1 cellular context compared by ENCODE assay signal in the genomic region with DNA sequence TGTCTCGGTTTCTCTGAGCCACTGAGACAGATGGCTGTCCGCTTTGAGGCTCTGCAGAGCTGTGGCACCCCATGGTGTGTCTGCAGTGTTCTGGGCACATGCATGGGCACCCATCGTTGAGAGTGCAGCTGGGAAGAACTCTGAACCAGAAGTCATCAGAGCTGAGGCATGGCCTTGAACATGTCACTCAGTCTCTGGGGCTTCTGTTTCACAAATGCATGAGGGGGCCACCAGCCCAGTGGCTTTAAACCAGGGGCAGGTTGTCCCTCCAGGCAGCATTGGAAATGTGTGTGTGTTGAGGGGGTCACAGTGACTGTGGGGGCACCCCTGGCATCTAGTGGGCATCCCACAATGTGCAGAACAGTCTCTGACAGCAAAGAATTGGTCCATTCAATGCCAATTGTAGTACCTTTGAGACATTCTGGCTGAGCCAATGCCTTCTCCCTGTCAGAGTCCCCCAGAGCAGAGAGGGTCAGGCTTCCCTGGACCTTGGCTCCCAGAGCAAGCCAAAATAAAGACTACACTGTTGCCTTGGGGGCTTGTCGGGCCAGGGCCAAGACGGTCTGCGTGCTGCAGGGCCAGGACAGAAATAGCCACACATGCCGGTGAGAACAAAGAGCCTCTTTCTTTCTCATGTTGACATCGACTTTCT.
TF ChIP-seq lines count a peak whose summit lies in the region.

No MANE protein-coding gene starts in this region.

TF ChIP-seq in HepG2, 621 proteins besides CTCF, POLR2A, EP300 and RAD21 (continued from another document and continues in another):
- TF ChIP-seq, protein P1, sequence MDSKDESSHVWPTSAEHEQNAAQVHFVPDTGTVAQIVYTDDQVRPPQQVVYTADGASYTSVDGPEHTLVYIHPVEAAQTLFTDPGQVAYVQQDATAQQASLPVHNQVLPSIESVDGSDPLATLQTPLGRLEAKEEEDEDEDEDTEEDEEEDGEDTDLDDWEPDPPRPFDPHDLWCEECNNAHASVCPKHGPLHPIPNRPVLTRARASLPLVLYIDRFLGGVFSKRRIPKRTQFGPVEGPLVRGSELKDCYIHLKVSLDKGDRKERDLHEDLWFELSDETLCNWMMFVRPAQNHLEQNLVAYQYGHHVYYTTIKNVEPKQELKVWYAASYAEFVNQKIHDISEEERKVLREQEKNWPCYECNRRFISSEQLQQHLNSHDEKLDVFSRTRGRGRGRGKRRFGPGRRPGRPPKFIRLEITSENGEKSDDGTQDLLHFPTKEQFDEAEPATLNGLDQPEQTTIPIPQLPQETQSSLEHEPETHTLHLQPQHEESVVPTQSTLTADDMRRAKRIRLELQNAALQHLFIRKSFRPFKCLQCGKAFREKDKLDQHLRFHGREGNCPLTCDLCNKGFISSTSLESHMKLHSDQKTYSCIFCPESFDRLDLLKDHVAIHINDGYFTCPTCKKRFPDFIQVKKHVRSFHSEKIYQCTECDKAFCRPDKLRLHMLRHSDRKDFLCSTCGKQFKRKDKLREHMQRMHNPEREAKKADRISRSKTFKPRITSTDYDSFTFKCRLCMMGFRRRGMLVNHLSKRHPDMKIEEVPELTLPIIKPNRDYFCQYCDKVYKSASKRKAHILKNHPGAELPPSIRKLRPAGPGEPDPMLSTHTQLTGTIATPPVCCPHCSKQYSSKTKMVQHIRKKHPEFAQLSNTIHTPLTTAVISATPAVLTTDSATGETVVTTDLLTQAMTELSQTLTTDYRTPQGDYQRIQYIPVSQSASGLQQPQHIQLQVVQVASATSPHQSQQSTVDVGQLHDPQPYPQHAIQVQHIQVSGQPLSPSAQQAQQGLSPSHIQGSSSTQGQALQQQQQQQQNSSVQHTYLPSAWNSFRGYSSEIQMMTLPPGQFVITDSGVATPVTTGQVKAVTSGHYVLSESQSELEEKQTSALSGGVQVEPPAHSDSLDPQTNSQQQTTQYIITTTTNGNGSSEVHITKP (CRISPR knock-in tag; IDR thresholded peaks at IDR 0.05; ENCODE audit: low read depth), result peak; percentile 16; the same call in 1 of the 2 replicates
- no peak for TF ChIP-seq ZNF10 (CRISPR knock-in tag; IDR thresholded peaks at IDR 0.05; ENCODE audit: borderline replicate concordance, low read depth)
- TF ChIP-seq IRF2 (CRISPR knock-in tag; IDR thresholded peaks at IDR 0.05), result peak; percentile 13; the same call in 1 of the 2 replicates
- TF ChIP-seq ZNF383 (CRISPR knock-in tag; IDR thresholded peaks at IDR 0.05; ENCODE audit: borderline replicate concordance), result no peak
- TF ChIP-seq, protein P2, sequence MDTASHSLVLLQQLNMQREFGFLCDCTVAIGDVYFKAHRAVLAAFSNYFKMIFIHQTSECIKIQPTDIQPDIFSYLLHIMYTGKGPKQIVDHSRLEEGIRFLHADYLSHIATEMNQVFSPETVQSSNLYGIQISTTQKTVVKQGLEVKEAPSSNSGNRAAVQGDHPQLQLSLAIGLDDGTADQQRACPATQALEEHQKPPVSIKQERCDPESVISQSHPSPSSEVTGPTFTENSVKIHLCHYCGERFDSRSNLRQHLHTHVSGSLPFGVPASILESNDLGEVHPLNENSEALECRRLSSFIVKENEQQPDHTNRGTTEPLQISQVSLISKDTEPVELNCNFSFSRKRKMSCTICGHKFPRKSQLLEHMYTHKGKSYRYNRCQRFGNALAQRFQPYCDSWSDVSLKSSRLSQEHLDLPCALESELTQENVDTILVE (CRISPR knock-in tag; IDR thresholded peaks at IDR 0.05), result no peak; the same call in 1 of the 2 replicates
- TF ChIP-seq, protein P3, sequence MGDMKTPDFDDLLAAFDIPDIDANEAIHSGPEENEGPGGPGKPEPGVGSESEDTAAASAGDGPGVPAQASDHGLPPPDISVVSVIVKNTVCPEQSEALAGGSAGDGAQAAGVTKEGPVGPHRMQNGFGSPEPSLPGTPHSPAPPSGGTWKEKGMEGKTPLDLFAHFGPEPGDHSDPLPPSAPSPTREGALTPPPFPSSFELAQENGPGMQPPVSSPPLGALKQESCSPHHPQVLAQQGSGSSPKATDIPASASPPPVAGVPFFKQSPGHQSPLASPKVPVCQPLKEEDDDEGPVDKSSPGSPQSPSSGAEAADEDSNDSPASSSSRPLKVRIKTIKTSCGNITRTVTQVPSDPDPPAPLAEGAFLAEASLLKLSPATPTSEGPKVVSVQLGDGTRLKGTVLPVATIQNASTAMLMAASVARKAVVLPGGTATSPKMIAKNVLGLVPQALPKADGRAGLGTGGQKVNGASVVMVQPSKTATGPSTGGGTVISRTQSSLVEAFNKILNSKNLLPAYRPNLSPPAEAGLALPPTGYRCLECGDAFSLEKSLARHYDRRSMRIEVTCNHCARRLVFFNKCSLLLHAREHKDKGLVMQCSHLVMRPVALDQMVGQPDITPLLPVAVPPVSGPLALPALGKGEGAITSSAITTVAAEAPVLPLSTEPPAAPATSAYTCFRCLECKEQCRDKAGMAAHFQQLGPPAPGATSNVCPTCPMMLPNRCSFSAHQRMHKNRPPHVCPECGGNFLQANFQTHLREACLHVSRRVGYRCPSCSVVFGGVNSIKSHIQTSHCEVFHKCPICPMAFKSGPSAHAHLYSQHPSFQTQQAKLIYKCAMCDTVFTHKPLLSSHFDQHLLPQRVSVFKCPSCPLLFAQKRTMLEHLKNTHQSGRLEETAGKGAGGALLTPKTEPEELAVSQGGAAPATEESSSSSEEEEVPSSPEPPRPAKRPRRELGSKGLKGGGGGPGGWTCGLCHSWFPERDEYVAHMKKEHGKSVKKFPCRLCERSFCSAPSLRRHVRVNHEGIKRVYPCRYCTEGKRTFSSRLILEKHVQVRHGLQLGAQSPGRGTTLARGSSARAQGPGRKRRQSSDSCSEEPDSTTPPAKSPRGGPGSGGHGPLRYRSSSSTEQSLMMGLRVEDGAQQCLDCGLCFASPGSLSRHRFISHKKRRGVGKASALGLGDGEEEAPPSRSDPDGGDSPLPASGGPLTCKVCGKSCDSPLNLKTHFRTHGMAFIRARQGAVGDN (CRISPR knock-in tag; IDR thresholded peaks at IDR 0.05), result peak; percentile 95
- TF ChIP-seq ZNF12 (CRISPR knock-in tag; IDR thresholded peaks at IDR 0.05), result no peak
- no peak for TF ChIP-seq ZNF282 (IDR thresholded peaks at IDR 0.05; ENCODE audit: partially characterized antibody)
- no peak; the same call in 1 of the 2 replicates for TF ChIP-seq ZNF501 (CRISPR knock-in tag; IDR thresholded peaks at IDR 0.05)
- TF ChIP-seq ZNF660 (CRISPR knock-in tag; IDR thresholded peaks at IDR 0.05; ENCODE audit: borderline replicate concordance, low read depth), result no peak
- TF ChIP-seq ZNF33B (CRISPR knock-in tag; IDR thresholded peaks at IDR 0.05), result 0 out of 2 replicates have a peak, but pooled peaks have one; percentile 44
- TF ChIP-seq, protein P4, sequence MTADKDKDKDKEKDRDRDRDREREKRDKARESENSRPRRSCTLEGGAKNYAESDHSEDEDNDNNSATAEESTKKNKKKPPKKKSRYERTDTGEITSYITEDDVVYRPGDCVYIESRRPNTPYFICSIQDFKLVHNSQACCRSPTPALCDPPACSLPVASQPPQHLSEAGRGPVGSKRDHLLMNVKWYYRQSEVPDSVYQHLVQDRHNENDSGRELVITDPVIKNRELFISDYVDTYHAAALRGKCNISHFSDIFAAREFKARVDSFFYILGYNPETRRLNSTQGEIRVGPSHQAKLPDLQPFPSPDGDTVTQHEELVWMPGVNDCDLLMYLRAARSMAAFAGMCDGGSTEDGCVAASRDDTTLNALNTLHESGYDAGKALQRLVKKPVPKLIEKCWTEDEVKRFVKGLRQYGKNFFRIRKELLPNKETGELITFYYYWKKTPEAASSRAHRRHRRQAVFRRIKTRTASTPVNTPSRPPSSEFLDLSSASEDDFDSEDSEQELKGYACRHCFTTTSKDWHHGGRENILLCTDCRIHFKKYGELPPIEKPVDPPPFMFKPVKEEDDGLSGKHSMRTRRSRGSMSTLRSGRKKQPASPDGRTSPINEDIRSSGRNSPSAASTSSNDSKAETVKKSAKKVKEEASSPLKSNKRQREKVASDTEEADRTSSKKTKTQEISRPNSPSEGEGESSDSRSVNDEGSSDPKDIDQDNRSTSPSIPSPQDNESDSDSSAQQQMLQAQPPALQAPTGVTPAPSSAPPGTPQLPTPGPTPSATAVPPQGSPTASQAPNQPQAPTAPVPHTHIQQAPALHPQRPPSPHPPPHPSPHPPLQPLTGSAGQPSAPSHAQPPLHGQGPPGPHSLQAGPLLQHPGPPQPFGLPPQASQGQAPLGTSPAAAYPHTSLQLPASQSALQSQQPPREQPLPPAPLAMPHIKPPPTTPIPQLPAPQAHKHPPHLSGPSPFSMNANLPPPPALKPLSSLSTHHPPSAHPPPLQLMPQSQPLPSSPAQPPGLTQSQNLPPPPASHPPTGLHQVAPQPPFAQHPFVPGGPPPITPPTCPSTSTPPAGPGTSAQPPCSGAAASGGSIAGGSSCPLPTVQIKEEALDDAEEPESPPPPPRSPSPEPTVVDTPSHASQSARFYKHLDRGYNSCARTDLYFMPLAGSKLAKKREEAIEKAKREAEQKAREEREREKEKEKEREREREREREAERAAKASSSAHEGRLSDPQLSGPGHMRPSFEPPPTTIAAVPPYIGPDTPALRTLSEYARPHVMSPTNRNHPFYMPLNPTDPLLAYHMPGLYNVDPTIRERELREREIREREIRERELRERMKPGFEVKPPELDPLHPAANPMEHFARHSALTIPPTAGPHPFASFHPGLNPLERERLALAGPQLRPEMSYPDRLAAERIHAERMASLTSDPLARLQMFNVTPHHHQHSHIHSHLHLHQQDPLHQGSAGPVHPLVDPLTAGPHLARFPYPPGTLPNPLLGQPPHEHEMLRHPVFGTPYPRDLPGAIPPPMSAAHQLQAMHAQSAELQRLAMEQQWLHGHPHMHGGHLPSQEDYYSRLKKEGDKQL (CRISPR knock-in tag; IDR thresholded peaks at IDR 0.05; ENCODE audit: low read depth), result 0 out of 2 replicates have a peak, but pooled peaks have one; percentile 6
- TF ChIP-seq, protein P5, sequence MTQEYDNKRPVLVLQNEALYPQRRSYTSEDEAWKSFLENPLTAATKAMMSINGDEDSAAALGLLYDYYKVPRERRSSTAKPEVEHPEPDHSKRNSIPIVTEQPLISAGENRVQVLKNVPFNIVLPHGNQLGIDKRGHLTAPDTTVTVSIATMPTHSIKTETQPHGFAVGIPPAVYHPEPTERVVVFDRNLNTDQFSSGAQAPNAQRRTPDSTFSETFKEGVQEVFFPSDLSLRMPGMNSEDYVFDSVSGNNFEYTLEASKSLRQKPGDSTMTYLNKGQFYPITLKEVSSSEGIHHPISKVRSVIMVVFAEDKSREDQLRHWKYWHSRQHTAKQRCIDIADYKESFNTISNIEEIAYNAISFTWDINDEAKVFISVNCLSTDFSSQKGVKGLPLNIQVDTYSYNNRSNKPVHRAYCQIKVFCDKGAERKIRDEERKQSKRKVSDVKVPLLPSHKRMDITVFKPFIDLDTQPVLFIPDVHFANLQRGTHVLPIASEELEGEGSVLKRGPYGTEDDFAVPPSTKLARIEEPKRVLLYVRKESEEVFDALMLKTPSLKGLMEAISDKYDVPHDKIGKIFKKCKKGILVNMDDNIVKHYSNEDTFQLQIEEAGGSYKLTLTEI (CRISPR knock-in tag; conservative IDR thresholded peaks at IDR 0.05), result no peak
- TF ChIP-seq SRSF9 (IDR thresholded peaks at IDR 0.05; ENCODE audit: borderline replicate concordance, insufficient read depth, low read depth, low read length, poor library complexity, severe bottlenecking), result no peak
- TF ChIP-seq ZSCAN31 (CRISPR knock-in tag; IDR thresholded peaks at IDR 0.05; ENCODE audit: low read depth), result 0 out of 2 replicates have a peak, but pooled peaks have one; percentile 57
- no peak for TF ChIP-seq AGO1 (IDR thresholded peaks at IDR 0.05; ENCODE audit: low read depth, low read length, poor library complexity, severe bottlenecking)
- no peak for TF ChIP-seq PHF8 (CRISPR knock-in tag; IDR thresholded peaks at IDR 0.05)
- TF ChIP-seq ZNF773 (CRISPR knock-in tag; IDR thresholded peaks at IDR 0.05; ENCODE audit: borderline replicate concordance), result no peak
- no peak for TF ChIP-seq MIXL1 (CRISPR knock-in tag; IDR thresholded peaks at IDR 0.05)
- TF ChIP-seq, protein P6, sequence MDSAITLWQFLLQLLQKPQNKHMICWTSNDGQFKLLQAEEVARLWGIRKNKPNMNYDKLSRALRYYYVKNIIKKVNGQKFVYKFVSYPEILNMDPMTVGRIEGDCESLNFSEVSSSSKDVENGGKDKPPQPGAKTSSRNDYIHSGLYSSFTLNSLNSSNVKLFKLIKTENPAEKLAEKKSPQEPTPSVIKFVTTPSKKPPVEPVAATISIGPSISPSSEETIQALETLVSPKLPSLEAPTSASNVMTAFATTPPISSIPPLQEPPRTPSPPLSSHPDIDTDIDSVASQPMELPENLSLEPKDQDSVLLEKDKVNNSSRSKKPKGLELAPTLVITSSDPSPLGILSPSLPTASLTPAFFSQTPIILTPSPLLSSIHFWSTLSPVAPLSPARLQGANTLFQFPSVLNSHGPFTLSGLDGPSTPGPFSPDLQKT (CRISPR knock-in tag; IDR thresholded peaks at IDR 0.05; ENCODE audit: borderline replicate concordance), result no peak
- TF ChIP-seq, protein P7, sequence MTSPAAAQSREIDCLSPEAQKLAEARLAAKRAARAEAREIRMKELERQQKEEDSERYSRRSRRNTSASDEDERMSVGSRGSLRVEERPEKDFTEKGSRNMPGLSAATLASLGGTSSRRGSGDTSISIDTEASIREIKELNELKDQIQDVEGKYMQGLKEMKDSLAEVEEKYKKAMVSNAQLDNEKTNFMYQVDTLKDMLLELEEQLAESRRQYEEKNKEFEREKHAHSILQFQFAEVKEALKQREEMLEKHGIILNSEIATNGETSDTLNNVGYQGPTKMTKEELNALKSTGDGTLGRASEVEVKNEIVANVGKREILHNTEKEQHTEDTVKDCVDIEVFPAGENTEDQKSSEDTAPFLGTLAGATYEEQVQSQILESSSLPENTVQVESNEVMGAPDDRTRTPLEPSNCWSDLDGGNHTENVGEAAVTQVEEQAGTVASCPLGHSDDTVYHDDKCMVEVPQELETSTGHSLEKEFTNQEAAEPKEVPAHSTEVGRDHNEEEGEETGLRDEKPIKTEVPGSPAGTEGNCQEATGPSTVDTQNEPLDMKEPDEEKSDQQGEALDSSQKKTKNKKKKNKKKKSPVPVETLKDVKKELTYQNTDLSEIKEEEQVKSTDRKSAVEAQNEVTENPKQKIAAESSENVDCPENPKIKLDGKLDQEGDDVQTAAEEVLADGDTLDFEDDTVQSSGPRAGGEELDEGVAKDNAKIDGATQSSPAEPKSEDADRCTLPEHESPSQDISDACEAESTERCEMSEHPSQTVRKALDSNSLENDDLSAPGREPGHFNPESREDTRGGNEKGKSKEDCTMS (CRISPR knock-in tag; conservative IDR thresholded peaks at IDR 0.05), result no peak
